Comparison of ENCODE assay signal across 13 cellular contexts in genomic region chr7:139691253-139691781, GRCh38.
DNase-seq lines count a peak whose midpoint lies in the region; ATAC-seq and TF ChIP-seq lines count a peak whose summit lies in the region.
"Had no signal": no experiment of that assay in that cellular context is flagged by ENCODE, and none has a peak within 500 bp of the region (broad histone marks: within the 10 kb centered on the region; RNA-seq: fewer than 3 reads in every experiment).

No MANE protein-coding gene starts in this region.

- intact Hi-C loops in breast epithelium (cut with DNase I; ENCODE audit: low total_unique reads) (no loop called here), left colon (cut with DNase I, micrococcal nuclease) (no loop called here)

- H3K4me1 ChIP-seq in breast epithelium: peaks cover 4 to 5% of the 10 kb centered on the region in 2 donors

- no peaks in the 10 kb centered on the region for H3K36me3 ChIP-seq in breast epithelium

- no peaks in the 10 kb centered on the region for H3K9me3 ChIP-seq in breast epithelium

- peak overlapping the region in 1 of 2 donors; percentile 22 for H3K27ac ChIP-seq in breast epithelium

- TF ChIP-seq CTCF in breast epithelium (IDR thresholded peaks at IDR 0.05): no peak

- H3K4me3 ChIP-seq in breast epithelium: no peak overlapping the region
- H3K4me3 ChIP-seq: smooth muscle cell had no signal

- TF ChIP-seq POLR2A in breast epithelium (IDR thresholded peaks at IDR 0.05): no peak

- ATAC-seq in left colon (peak; percentile 90), HG03354 (IDR thresholded peaks at IDR 0.05; ENCODE audit: poor library complexity, severe bottlenecking, unreplicated experiment) (no peak)

- DNase-seq in NCI-H1092 treated with DMSO at 0.1 percent for 48 hours (lab: John Stamatoyannopoulos, UW) (peak; percentile 89), breast epithelium (ENCODE audit: low spot score in 2 of 2) (peak; percentile 44 to 70), left colon (peak; percentile 68 to 72), superior temporal gyrus (ENCODE audit: extremely low spot score) (peak; percentile 15), germinal center (ENCODE audit: low spot score) (no peak), AG08395 (ENCODE audit: low spot score) (no peak)
- DNase-seq: activated CD4-positive, alpha-beta T cell treated with anti-CD3 and anti-CD28 coated beads for 48 hours; activated naive CD4-positive, alpha-beta T cell treated with anti-CD3 and anti-CD28 coated beads for 36 hours; dermis blood vessel endothelial cell; glutamatergic neuron; H9 had no signal

- H3K27me3 ChIP-seq in breast epithelium: no peaks in the 10 kb centered on the region

Comparison
In these comparisons a context has a peak if more than half of its experiments do, and no peak if none do; other contexts are left out.
1. DNase-seq: peak in NCI-H1092 treated with DMSO at 0.1 percent for 48 hours (single experiment), breast epithelium (2 of 2), left colon (2 of 2) and superior temporal gyrus (single experiment); none in germinal center (single experiment) and AG08395 (single experiment).